ENCODE assay signal across 8 cellular contexts in the genomic region with DNA sequence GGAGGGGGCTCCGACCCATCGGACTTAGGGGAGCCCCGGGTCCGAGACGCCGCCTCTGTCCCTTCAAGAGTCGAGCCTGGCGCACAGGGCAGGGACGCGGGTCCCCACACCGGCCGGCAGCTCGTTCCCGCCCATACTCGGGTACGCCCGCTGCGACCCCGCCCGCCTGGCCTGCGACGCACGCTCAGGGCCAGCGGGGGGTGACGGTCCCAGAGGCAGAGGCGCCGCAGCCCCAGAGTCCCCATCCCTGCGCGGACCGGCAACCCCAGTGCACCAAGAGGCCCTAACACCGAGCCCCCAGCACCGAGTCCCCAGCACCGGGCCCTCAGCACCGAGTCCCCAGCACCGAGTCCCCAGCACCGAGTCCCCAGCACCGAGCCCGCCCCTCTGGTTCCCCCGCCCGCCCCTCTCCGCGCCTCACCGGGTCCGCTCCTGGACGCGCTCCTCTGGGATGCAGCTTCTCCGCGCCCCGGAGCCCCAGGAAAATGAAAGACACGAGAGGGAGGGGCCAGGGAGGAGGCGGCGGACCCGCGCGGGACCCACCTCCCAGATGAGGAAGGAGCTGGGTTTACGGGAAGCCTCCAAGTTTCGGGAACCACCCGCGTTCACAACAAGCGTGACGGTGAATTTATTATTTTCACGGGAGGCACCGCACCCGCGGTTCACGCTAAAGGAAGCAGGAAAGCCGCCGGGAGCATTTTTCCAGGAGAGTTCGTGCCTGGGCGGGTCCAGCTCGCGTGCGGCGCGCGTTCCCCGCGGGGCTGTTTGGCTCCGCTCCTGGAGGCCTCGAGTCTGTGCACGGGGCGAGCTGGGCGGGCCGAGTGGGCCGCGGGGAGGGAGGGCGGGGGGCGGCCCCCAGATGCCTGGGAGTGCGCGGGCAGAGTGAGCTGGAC. TPM values are rescaled to one million over a fixed set of nuclear protein-coding genes. Genes with fewer than 3 reads are reported as not detected.
DNase-seq lines count a peak whose midpoint lies in the region; ATAC-seq and TF ChIP-seq lines count a peak whose summit lies in the region.

SECTM1 (minus strand) TSS at position 488 of the 893 bp plus-strand sequence. CDS start 6,526 bp downstream, outside the sequence.

- peaks cover 24 to 44% of the 10 kb centered on the region in 2 donors for H3K27me3 Mint-ChIP-seq in stimulated activated naive B cell treated with anti-CD40 and anti-IgM and Interleukin-4, amounts not matched to agents 10 μg/mL and 1 μg/mL and 100 μg/mL, for 72 hours

- no peaks in the 10 kb centered on the region for H4K20me1 ChIP-seq in IMR-90 (ENCODE audit: insufficient read depth, low read length)

- H3K9me3 Mint-ChIP-seq in stimulated activated naive B cell treated with anti-CD40 and anti-IgM and Interleukin-4, amounts not matched to agents 10 μg/mL and 1 μg/mL and 100 μg/mL, for 72 hours: no peaks in the 10 kb centered on the region

- no peaks in the 10 kb centered on the region for H3K9me1 ChIP-seq in IMR-90 (ENCODE audit: insufficient read depth, low read length)

- peak within 1 kb of the TSS; percentile 61; the same call in 1 of the 2 replicates for H3K56ac ChIP-seq in IMR-90 (ENCODE audit: extremely low read depth, insufficient read depth, low read length)

- WGBS in IMR-90 (ENCODE audit: extremely low coverage in 2 of 2, insufficient read length in 1 of 2), 2 experiments: 4% methylated on average over 37 of the region's 90 CpGs; no CpG with 5 or more reads in 1 of the 2 experiments

- peak within 1 kb of the TSS; percentile 83 for H2AK9ac ChIP-seq in IMR-90 (replicated peaks; ENCODE audit: low read depth, low read length, poor library complexity)

- H3K4ac ChIP-seq in IMR-90 (ENCODE audit: low read depth, low read length): peak within 1 kb of the TSS; percentile 82

- no peak for TF ChIP-seq POLR2A in IMR-90 (IDR thresholded peaks at IDR 0.05; ENCODE audit: low read depth, low read length)

- dilution Hi-C loops in IMR-90 (cut with HindIII; ENCODE audit: low sequenced_read_pairs, unreplicated experiment): no loop called here

- H3K79me2 ChIP-seq in ACC112 (ENCODE audit: control insufficient read depth, insufficient read depth, low read length, unreplicated experiment): peaks cover 28% of the 10 kb centered on the region

- POLR2A ChIA-PET in IMR-90 (lab: Charles Lee; ENCODE audit: unreplicated experiment): no interaction called here

- H2BK20ac ChIP-seq in IMR-90 (ENCODE audit: low read depth, low read length): no peak within 1 kb of the TSS

- TF ChIP-seq CTCF in IMR-90 (conservative IDR thresholded peaks at IDR 0.05; ENCODE audit: low read depth, low read length) (no peak), ascending aorta (IDR thresholded peaks at IDR 0.05) (no peak)

- H3K36me3 ChIP-seq in ACC112 (ENCODE audit: insufficient read depth, low read length): no peaks in the 10 kb centered on the region
- H3K36me3 ChIP-seq in IMR-90 (ENCODE audit: control insufficient read depth, insufficient read depth, low read length): no peaks in the 10 kb centered on the region
- H3K36me3 ChIP-seq in ascending aorta: no peaks in the 10 kb centered on the region

- H2AFZ ChIP-seq in ACC112 (ENCODE audit: low read length, unreplicated experiment) (peak within 1 kb of the TSS; percentile 95), IMR-90 (replicated peaks; ENCODE audit: low read length, poor library complexity) (peak within 1 kb of the TSS; percentile 98)

- H2BK5ac ChIP-seq in IMR-90 (ENCODE audit: low read depth, low read length, poor library complexity, severe bottlenecking): no peak within 1 kb of the TSS

- peak; percentile 23 for DNase-seq in IMR-90
- DNase-seq in ascending aorta (ENCODE audit: low spot score in 2 of 2): no peak
- no peak for DNase-seq in stimulated activated naive B cell treated with anti-CD40 and anti-IgM and Interleukin-4, amounts not matched to agents 10 μg/mL and 1 μg/mL and 100 μg/mL, for 72 hours
- DNase-seq in RPMI8226: no peak

- in situ Hi-C loops in IMR-90 (cut with MboI; ENCODE audit: low sequenced_read_pairs): no loop called here

- no TSS peak for BruUV-seq in IMR-90 (replicated peaks; lab: Mats Ljungman, UMichigan)

- H3K4me1 ChIP-seq in ACC112 (ENCODE audit: control insufficient read depth, insufficient read depth, low read length, unreplicated experiment) (peaks cover 45% of the 10 kb centered on the region), IMR-90 (ENCODE audit: control insufficient read depth, insufficient read depth, low read length) (peaks cover 24% of the 10 kb centered on the region), ascending aorta (peaks cover 14 to 25% of the 10 kb centered on the region in 2 donors)

- intact Hi-C loops in IMR-90 (cut with micrococcal nuclease): no loop called here
- intact Hi-C loops in ascending aorta (cut with DNase I): no loop called here

- no peaks in the 10 kb centered on the region for H3K36me3 Mint-ChIP-seq in stimulated activated naive B cell treated with anti-CD40 and anti-IgM and Interleukin-4, amounts not matched to agents 10 μg/mL and 1 μg/mL and 100 μg/mL, for 72 hours

- H3K27ac Mint-ChIP-seq in stimulated activated naive B cell treated with anti-CD40 and anti-IgM and Interleukin-4, amounts not matched to agents 10 μg/mL and 1 μg/mL and 100 μg/mL, for 72 hours: peak within 1 kb of the TSS; percentile 60

- H3K23ac ChIP-seq in IMR-90 (ENCODE audit: low read depth, low read length): peak within 1 kb of the TSS; percentile 84

- H3K4me3 ChIP-seq in ACC112 (ENCODE audit: low read depth, low read length) (peak within 1 kb of the TSS; percentile 88), IMR-90 (ENCODE audit: insufficient read depth, low read depth, low read length) (peak within 1 kb of the TSS; percentile 67), ascending aorta (peak within 1 kb of the TSS; percentile 40 to 69), iPS-18c (ENCODE audit: insufficient read depth, low read depth, low read length) (peak within 1 kb of the TSS; percentile 40)

- peak within 1 kb of the TSS; percentile 80 to 82 for H3K4me3 Mint-ChIP-seq in stimulated activated naive B cell treated with anti-CD40 and anti-IgM and Interleukin-4, amounts not matched to agents 10 μg/mL and 1 μg/mL and 100 μg/mL, for 72 hours

- H4K8ac ChIP-seq in IMR-90 (ENCODE audit: low read depth in 2 of 2, low read length in 2 of 2): peak within 1 kb of the TSS in 1 of 2 experiments; percentile 76; a peak in 2 of 4 replicates

- H3K9me3 ChIP-seq in IMR-90 (ENCODE audit: control insufficient read depth, insufficient read depth, low read length): no peaks in the 10 kb centered on the region
- H3K9me3 ChIP-seq in ascending aorta: no peaks in the 10 kb centered on the region
- H3K9me3 ChIP-seq in iPS-18c (ENCODE audit: control insufficient read depth, insufficient read depth, low read length): no peaks in the 10 kb centered on the region

- H3K79me1 ChIP-seq in IMR-90 (ENCODE audit: low read depth in 1 of 2, low read length in 2 of 2): 0 out of 4 replicates have a peak, but pooled peaks cover 0 to 3% of the 10 kb centered on the region in 2 experiments

- peak within 1 kb of the TSS; percentile 30; the same call in 1 of the 2 replicates for H3K18ac ChIP-seq in IMR-90 (ENCODE audit: low read depth, low read length)

- H2BK15ac ChIP-seq in IMR-90 (ENCODE audit: low read depth, low read length): no peak within 1 kb of the TSS; the same call in 2 of the 3 replicates

- H2BK120ac ChIP-seq in IMR-90 (ENCODE audit: low read depth, low read length): peak within 1 kb of the TSS; percentile 91

- TF ChIP-seq RAD21 in IMR-90 (IDR thresholded peaks at IDR 0.05; ENCODE audit: low read length): no peak

- peak within 1 kb of the TSS; percentile 78 for H2AK5ac ChIP-seq in IMR-90 (ENCODE audit: low read depth, low read length)

- CTCF ChIA-PET in IMR-90 (lab: Yijun Ruan, JAX): interaction anchor here (0.5 kb wide), 1 partner anchor 49 kb away, joined by 3 read pairs; no protein-coding TSS in a partner anchor

- H3K27ac ChIP-seq in ACC112 (ENCODE audit: low read depth, low read length) (peak within 1 kb of the TSS; percentile 70; the same call in 1 of the 2 replicates), IMR-90 (ENCODE audit: insufficient read depth, low read length) (peak within 1 kb of the TSS; percentile 8; the same call in 1 of the 2 replicates), ascending aorta (no peak within 1 kb of the TSS)

- peak; percentile 51 for ATAC-seq in IMR-90 (ENCODE audit: low read depth)
- peak; percentile 46 to 48 for ATAC-seq in stimulated activated naive B cell treated with anti-CD40 and anti-IgM and Interleukin-4, amounts not matched to agents 10 μg/mL and 1 μg/mL and 100 μg/mL, for 72 hours (replicated peaks)
- ATAC-seq in HG02759 (IDR thresholded peaks at IDR 0.05; ENCODE audit: unreplicated experiment): no peak
- ATAC-seq in GM18909 (IDR thresholded peaks at IDR 0.05; ENCODE audit: poor library complexity, unreplicated experiment): no peak

- peaks cover 20 to 40% of the 10 kb centered on the region in 2 donors for H3K4me1 Mint-ChIP-seq in stimulated activated naive B cell treated with anti-CD40 and anti-IgM and Interleukin-4, amounts not matched to agents 10 μg/mL and 1 μg/mL and 100 μg/mL, for 72 hours

- peak within 1 kb of the TSS; percentile 75; the same call in 1 of the 2 replicates for H3K14ac ChIP-seq in IMR-90 (replicated peaks; ENCODE audit: low read depth, low read length)

- peak within 1 kb of the TSS; percentile 49; the same call in 1 of the 2 replicates for H3K9ac ChIP-seq in IMR-90 (ENCODE audit: low read depth, low read length)

- H4K5ac ChIP-seq in IMR-90 (ENCODE audit: low read depth, low read length): peak within 1 kb of the TSS; percentile 47

- H3K27me3 ChIP-seq in ACC112 (ENCODE audit: insufficient read depth, low read length) (no peaks in the 10 kb centered on the region), IMR-90 (ENCODE audit: control insufficient read depth, insufficient read depth, low read length) (0 out of 2 replicates have a peak, but pooled peaks cover 3% of the 10 kb centered on the region), ascending aorta (no peaks in the 10 kb centered on the region)

- peak within 1 kb of the TSS; percentile 94 for H3K4me2 ChIP-seq in IMR-90 (ENCODE audit: low read depth, low read length)

- H4K91ac ChIP-seq in IMR-90 (ENCODE audit: insufficient read depth, low read depth, low read length): peak within 1 kb of the TSS; percentile 70

TF ChIP-seq in IMR-90, 13 proteins besides CTCF, POLR2A, EP300 and RAD21 (continues in another document):
- no peak for TF ChIP-seq RFX5 (IDR thresholded peaks at IDR 0.05; ENCODE audit: low read depth, low read length)
- TF ChIP-seq, protein P1, sequence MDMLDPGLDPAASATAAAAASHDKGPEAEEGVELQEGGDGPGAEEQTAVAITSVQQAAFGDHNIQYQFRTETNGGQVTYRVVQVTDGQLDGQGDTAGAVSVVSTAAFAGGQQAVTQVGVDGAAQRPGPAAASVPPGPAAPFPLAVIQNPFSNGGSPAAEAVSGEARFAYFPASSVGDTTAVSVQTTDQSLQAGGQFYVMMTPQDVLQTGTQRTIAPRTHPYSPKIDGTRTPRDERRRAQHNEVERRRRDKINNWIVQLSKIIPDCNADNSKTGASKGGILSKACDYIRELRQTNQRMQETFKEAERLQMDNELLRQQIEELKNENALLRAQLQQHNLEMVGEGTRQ (IDR thresholded peaks at IDR 0.05; ENCODE audit: low read depth, low read length): no peak

RNA-seq across cellular contexts. Expression of gene SECTM1, which starts in this region (rescaled TPM):
- 1.7 and 2.3 TPM in 2 replicates for total RNA-seq in IMR-90 (2012; rRNA removed)
- polyA plus RNA-seq in IMR-90 (2012; rRNA removed): 4.4 and 5.2 TPM in 2 replicates
- polyA plus RNA-seq in IMR-90 (2012; cell fraction: cytosol; rRNA removed): 4.9 and 10.8 TPM in 2 replicates
- polyA plus RNA-seq in IMR-90 (2012; cell fraction: nucleus; rRNA removed; ENCODE audit: low replicate concordance): 1.2 and 2.4 TPM in 2 replicates
- 49.5 TPM for total RNA-seq in ascending aorta

Comparison
In these comparisons a context has a peak if more than half of its experiments do, and no peak if none do; other contexts are left out.
1. RNA of gene SECTM1 (total RNA-seq): 49.5 TPM in ascending aorta (single experiment); 1.7 to 2.3 TPM in IMR-90; every median in the first group is over 10 times any median in the second.
2. H3K27ac ChIP-seq: peak in ACC112 (single experiment) and IMR-90 (single experiment); none in ascending aorta (0 of 2).
3. ATAC-seq: peak in IMR-90 (single experiment) and stimulated activated naive B cell treated with anti-CD40 and anti-IgM and Interleukin-4, amounts not matched to agents 10 μg/mL and 1 μg/mL and 100 μg/mL, for 72 hours (2 of 2); none in HG02759 (single experiment) and GM18909 (single experiment).
4. Peak in every context shown above with its lines, with median percentiles within 50 percentile points of each other: H3K4me3 ChIP-seq.